Comparison of ENCODE assay signal across 19 cellular contexts in the genomic region with DNA sequence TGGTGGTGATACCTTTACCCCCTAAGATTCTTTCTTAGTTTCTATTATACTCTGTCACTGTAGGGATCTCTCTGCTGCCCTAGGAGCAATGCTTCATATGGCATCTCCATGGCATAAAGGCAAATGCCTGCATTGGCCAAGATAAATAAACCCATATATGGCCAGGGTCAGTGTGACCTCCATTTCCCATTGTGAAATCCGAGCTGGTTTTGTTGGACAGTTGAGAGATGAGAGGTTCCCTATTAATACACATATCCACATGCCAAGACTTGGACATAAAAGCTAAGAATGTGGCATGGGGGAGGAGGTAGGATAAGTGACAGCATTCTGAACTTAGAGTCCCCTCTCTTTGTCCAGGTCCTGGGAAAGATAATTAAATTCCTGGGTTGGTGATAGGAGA. TPM values are rescaled to one million over a fixed set of nuclear protein-coding genes. Genes with fewer than 3 reads are reported as not detected.
DNase-seq lines count a peak whose midpoint lies in the region; ATAC-seq, FAIRE-seq and TF ChIP-seq lines count a peak whose summit lies in the region.
"Had no signal": no experiment of that assay in that cellular context is flagged by ENCODE, and none has a peak within 500 bp of the region (broad histone marks: within the 10 kb centered on the region; RNA-seq: fewer than 3 reads in every experiment).

No MANE protein-coding gene starts in this region.

- H3K4me1 Mint-ChIP-seq in immature natural killer cell, result no peaks in the 10 kb centered on the region

- no peaks in the 10 kb centered on the region for H3K9me3 ChIP-seq in heart right ventricle
- H3K9me3 ChIP-seq: thyroid gland had no signal

- H3K27me3 ChIP-seq in heart right ventricle, result no peaks in the 10 kb centered on the region
- H3K27me3 ChIP-seq: thyroid gland had no signal

- H3K27ac ChIP-seq in heart right ventricle, result peak overlapping the region in 1 of 10 donors; percentile 71
- no peak overlapping the region for H3K27ac ChIP-seq in substantia nigra (ENCODE audit: low read depth, low read length, poor library complexity, severe bottlenecking)
- H3K27ac ChIP-seq: HL-60, thyroid gland had no signal

- ATAC-seq in heart right ventricle (peak in 6 of 8 donors; percentile 14 to 46 (median 40)), Right ventricle myocardium inferior (no peak)
- ATAC-seq: activated CD4-positive, CD25-positive, alpha-beta regulatory T cell treated with anti-CD3 and anti-CD28 coated beads, Interleukin-2, amount 50 U/mL, for 24 hours; naive thymus-derived CD8-positive, alpha-beta T cell; T-helper 17 cell had no signal

- intact Hi-C loops in heart right ventricle (cut with DNase I) (loop anchor here in 3 of 10 donors (10.0 kb wide), 1 partner anchor 144 kb away; no protein-coding TSS in a partner anchor), Right ventricle myocardium inferior (cut with DNase I) (no loop called here)

- no peak for FAIRE-seq in frontal cortex (lab: Jason Lieb, UNC)
- FAIRE-seq: bronchial epithelial cell had no signal

- H3K27me3 Mint-ChIP-seq in immature natural killer cell (ENCODE audit: low read depth in 3 of 3), result peaks cover 6 to 22% (median 7%) of the 10 kb centered on the region in 3 donors

- no peak for TF ChIP-seq CTCF in heart right ventricle (IDR thresholded peaks at IDR 0.05)
- no peak for TF ChIP-seq CTCF in cardiac fibroblast (IDR thresholded peaks at IDR 0.05; ENCODE audit: low read depth, low read length)

- peaks cover 0 to 16% (median 8%) of the 10 kb centered on the region in 9 donors for H3K4me1 ChIP-seq in heart right ventricle
- H3K4me1 ChIP-seq: thyroid gland had no signal

- no peak for DNase-seq in heart right ventricle
- no peak for DNase-seq in Right ventricle myocardium inferior (ENCODE audit: missing footprints)
- DNase-seq in cardiac fibroblast (ENCODE audit: low read depth in 2 of 2), result peak; percentile 75 to 78
- DNase-seq in iris pigment epithelial cell (ENCODE audit: low read depth), result peak; percentile 58
- no peak for DNase-seq in substantia nigra (lab: John Stamatoyannopoulos, UW)
- no peak for DNase-seq in amygdala (lab: John Stamatoyannopoulos, UW)
- no peak for DNase-seq in frontal cortex (ENCODE audit: low spot score in 2 of 2)
- no peak for DNase-seq in immature natural killer cell
- DNase-seq: activated naive CD4-positive, alpha-beta T cell treated with anti-CD3 and anti-CD28 coated beads for 36 hours; DMS 273 treated with DMSO at 0.1 percent for 48 hours; Kasumi-1; naive thymus-derived CD8-positive, alpha-beta T cell; NCI-H2029; retina; T-helper 17 cell; thyroid gland had no signal

- H3K27ac Mint-ChIP-seq in immature natural killer cell, result no peak overlapping the region
- H3K27ac Mint-ChIP-seq: activated naive CD4-positive, alpha-beta T cell treated with anti-CD3 and anti-CD28 coated beads for 36 hours; T-helper 17 cell had no signal

- H3K4me3 Mint-ChIP-seq in immature natural killer cell, result no peak overlapping the region
- H3K4me3 Mint-ChIP-seq: activated naive CD4-positive, alpha-beta T cell treated with anti-CD3 and anti-CD28 coated beads for 36 hours; naive thymus-derived CD8-positive, alpha-beta T cell; T-helper 17 cell had no signal

- 10 to 11% methylated on average over 1 of the region's 1 CpG for WGBS in heart right ventricle, 2 donors

- no peaks in the 10 kb centered on the region for H3K36me3 ChIP-seq in heart right ventricle
- H3K36me3 ChIP-seq: thyroid gland had no signal

- H3K4me3 ChIP-seq in heart right ventricle (peak overlapping the region in 2 of 10 donors; percentile 4 to 40), cardiac fibroblast (replicated peaks in 1 of 2; ENCODE audit: low read depth in 2 of 2, low read length in 2 of 2) (no peak overlapping the region)
- H3K4me3 ChIP-seq: thyroid gland had no signal

- H3K36me3 Mint-ChIP-seq in immature natural killer cell, result no peaks in the 10 kb centered on the region
- H3K36me3 Mint-ChIP-seq: naive thymus-derived CD8-positive, alpha-beta T cell had no signal

- no peaks in the 10 kb centered on the region for H3K9me3 Mint-ChIP-seq in immature natural killer cell
- H3K9me3 Mint-ChIP-seq: activated naive CD4-positive, alpha-beta T cell treated with anti-CD3 and anti-CD28 coated beads for 36 hours; naive thymus-derived CD8-positive, alpha-beta T cell had no signal

RNA-seq across cellular contexts. Expression of gene TPM3, which starts 1.4 kb away (rescaled TPM):
- 100 to 1,000 TPM in 7 of 10 donors, 10 to 100 TPM in 3; 75.2 to 345 (median 129) TPM for total RNA-seq in heart right ventricle
- 10 to 100 TPM; 85.9 to 97.6 TPM for polyA plus RNA-seq in heart right ventricle
- 102 TPM for total RNA-seq in Right ventricle myocardium inferior
- 245 TPM for total RNA-seq in frontal cortex
- polyA plus RNA-seq in immature natural killer cell, result 1,000 to 10,000 TPM; 1,142 to 1,239 (median 1,223) TPM

RNA-seq across cellular contexts. Expression of gene CFAP141, which starts 15.6 kb away (rescaled TPM):
- total RNA-seq in heart right ventricle (1 to 10 TPM in 2 of 10 donors, under 1 TPM in 1, not detected in 7; 0.76 to 1.1 (median 1.1) TPM), Right ventricle myocardium inferior (not detected), frontal cortex (not detected)
- polyA plus RNA-seq in heart right ventricle (under 1 TPM in 1 of 2 donors, not detected in 1; 0.22 TPM), immature natural killer cell (not detected)
- total RNA-seq: activated naive CD4-positive, alpha-beta T cell treated with anti-CD3 and anti-CD28 coated beads for 36 hours; bronchial epithelial cell; naive thymus-derived CD8-positive, alpha-beta T cell; T-helper 17 cell; thyroid gland had no signal
- polyA plus RNA-seq: naive thymus-derived CD8-positive, alpha-beta T cell had no signal

RNA-seq across cellular contexts. Expression of gene UBAP2L, which starts 30.2 kb away (rescaled TPM):
- total RNA-seq in heart right ventricle, result 100 to 1,000 TPM; 103 to 135 (median 112) TPM
- 10 to 100 TPM; 55.2 to 61.8 TPM for polyA plus RNA-seq in heart right ventricle
- total RNA-seq in Right ventricle myocardium inferior, result 90.2 TPM
- total RNA-seq in frontal cortex, result 35.5 TPM
- polyA plus RNA-seq in immature natural killer cell, result 10 to 100 TPM; 23.1 to 72.4 (median 52.4) TPM

RNA-seq across cellular contexts. Expression of gene NUP210L, which starts 35.7 kb away (rescaled TPM):
- total RNA-seq in heart right ventricle, result under 1 TPM in 4 of 10 donors, not detected in 6; 0.07 to 0.45 (median 0.18) TPM
- polyA plus RNA-seq in heart right ventricle, result under 1 TPM; 0.01 to 0.07 TPM
- total RNA-seq in Right ventricle myocardium inferior, result 0.30 TPM
- total RNA-seq in frontal cortex, result 0.41 TPM
- polyA plus RNA-seq in immature natural killer cell, result under 1 TPM in 1 of 3 donors, not detected in 2; 0.13 TPM

Comparison
In these comparisons a context has a peak if more than half of its experiments do, and no peak if none do; other contexts are left out.
1. DNase-seq: peak in cardiac fibroblast (2 of 2) and iris pigment epithelial cell (single experiment); none in heart right ventricle (0 of 2), Right ventricle myocardium inferior (single experiment), substantia nigra (0 of 49), amygdala (0 of 56), frontal cortex (0 of 2) and immature natural killer cell (0 of 3).